Comparison of ENCODE assay signal across 23 cellular contexts in the genomic region with DNA sequence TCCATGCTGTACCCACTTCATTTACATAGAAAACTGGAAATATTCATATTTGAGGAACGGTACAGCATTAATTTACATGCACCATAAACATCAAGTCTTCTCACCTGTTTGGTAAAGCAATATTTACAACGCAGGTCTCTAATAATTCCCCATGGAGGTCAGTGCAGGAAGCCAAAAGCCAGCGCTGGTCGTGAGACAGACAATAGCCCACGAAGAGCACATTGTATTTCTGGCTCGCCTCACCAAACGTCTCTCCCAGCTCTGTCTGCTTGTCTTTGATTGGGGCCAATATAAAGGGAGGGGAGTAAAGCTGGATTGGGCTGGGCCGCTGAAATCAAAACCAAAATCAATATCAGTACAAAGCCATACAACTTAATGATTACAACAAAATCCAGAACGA.
A peak's percentile ranks its signal among the peaks of the same experiment; 100 is the strongest.
DNase-seq lines count a peak whose midpoint lies in the region; ATAC-seq and TF ChIP-seq lines count a peak whose summit lies in the region.
"Had no signal": no experiment of that assay in that cellular context is flagged by ENCODE, and none has a peak within 500 bp of the region (broad histone marks: within the 10 kb centered on the region; RNA-seq: fewer than 3 reads in every experiment).

No MANE protein-coding gene starts in this region.

- TF ChIP-seq POLR2A in suprapubic skin (IDR thresholded peaks at IDR 0.05): no peak

- H3K36me3 ChIP-seq in suprapubic skin: peaks cover 81% of the 10 kb centered on the region

- no peak overlapping the region for H3K4me3 Mint-ChIP-seq in stimulated activated effector memory CD8-positive, alpha-beta T cell treated with anti-CD3 and anti-CD28 coated beads, Interleukin-12 subunit alpha, Interleukin-12 subunit beta, amount 100 ng/mL, for 72 hours
- H3K4me3 Mint-ChIP-seq: CD4-positive, CD25-positive, alpha-beta regulatory T cell; IgD-negative memory B cell had no signal

- no peaks in the 10 kb centered on the region for H3K4me1 Mint-ChIP-seq in stimulated activated effector memory CD8-positive, alpha-beta T cell treated with anti-CD3 and anti-CD28 coated beads, Interleukin-12 subunit alpha, Interleukin-12 subunit beta, amount 100 ng/mL, for 72 hours
- H3K4me1 Mint-ChIP-seq: IgD-negative memory B cell had no signal

- H3K4me1 ChIP-seq in suprapubic skin: no peaks in the 10 kb centered on the region

- no peak for TF ChIP-seq CTCF in suprapubic skin (IDR thresholded peaks at IDR 0.05)

- 83% methylated on average over 9 of the region's 9 CpGs for WGBS in suprapubic skin

- no peaks in the 10 kb centered on the region for H3K27me3 ChIP-seq in suprapubic skin
- H3K27me3 ChIP-seq: BLaER1 had no signal

- H3K27ac ChIP-seq in suprapubic skin: no peak overlapping the region
- H3K27ac ChIP-seq: BLaER1, GM23248, HL-60, KMS-11, RWPE1 had no signal

- no peak for TF ChIP-seq EP300 in suprapubic skin (IDR thresholded peaks at IDR 0.05)

- no peak overlapping the region for H3K4me3 ChIP-seq in suprapubic skin
- H3K4me3 ChIP-seq: BLaER1, GM23248 had no signal

- H3K9me3 ChIP-seq in suprapubic skin: no peaks in the 10 kb centered on the region
- H3K9me3 ChIP-seq: BLaER1 had no signal

- no peaks in the 10 kb centered on the region for H3K9me3 Mint-ChIP-seq in stimulated activated effector memory CD8-positive, alpha-beta T cell treated with anti-CD3 and anti-CD28 coated beads, Interleukin-12 subunit alpha, Interleukin-12 subunit beta, amount 100 ng/mL, for 72 hours
- H3K9me3 Mint-ChIP-seq: CD4-positive, CD25-positive, alpha-beta regulatory T cell; IgD-negative memory B cell had no signal

- peak overlapping the region; percentile 39 for H3K27ac Mint-ChIP-seq in stimulated activated effector memory CD8-positive, alpha-beta T cell treated with anti-CD3 and anti-CD28 coated beads, Interleukin-12 subunit alpha, Interleukin-12 subunit beta, amount 100 ng/mL, for 72 hours

- peaks cover 81% of the 10 kb centered on the region for H3K36me3 Mint-ChIP-seq in stimulated activated effector memory CD8-positive, alpha-beta T cell treated with anti-CD3 and anti-CD28 coated beads, Interleukin-12 subunit alpha, Interleukin-12 subunit beta, amount 100 ng/mL, for 72 hours
- H3K36me3 Mint-ChIP-seq: IgD-negative memory B cell had no signal

- ATAC-seq in stimulated activated effector memory CD8-positive, alpha-beta T cell treated with anti-CD3 and anti-CD28 coated beads, Interleukin-12 subunit alpha, Interleukin-12 subunit beta, amount 100 ng/mL, for 72 hours: no peak

- DNase-seq in NCI-H748 (lab: John Stamatoyannopoulos, UW; ENCODE audit: unreplicated experiment): peak; percentile 42
- no peak for DNase-seq in NCI-H748 treated with DMSO at 0.1 percent for 48 hours (lab: John Stamatoyannopoulos, UW)
- peak; percentile 17 for DNase-seq in NCI-H146 treated with DMSO at 0.1 percent for 48 hours (lab: John Stamatoyannopoulos, UW; ENCODE audit: unreplicated experiment)
- DNase-seq in dermis microvascular lymphatic vessel endothelial cell (ENCODE audit: low read depth in 2 of 2): peak; percentile 17 to 62
- DNase-seq in stimulated activated effector memory CD8-positive, alpha-beta T cell treated with anti-CD3 and anti-CD28 coated beads, Interleukin-12 subunit alpha, Interleukin-12 subunit beta, amount 100 ng/mL, for 72 hours (ENCODE audit: low spot score in 2 of 2): no peak
- DNase-seq in COLO668 (lab: John Stamatoyannopoulos, UW; ENCODE audit: unreplicated experiment): no peak
- DNase-seq in suprapubic skin (ENCODE audit: low spot score in 2 of 2): no peak
- DNase-seq: CD4-positive, CD25-positive, alpha-beta regulatory T cell; DMS53; GM23248; H7; NCI-H1105; NCI-H1436 treated with DMSO at 0.1 percent for 48 hours; NCI-H2029 treated with DMSO at 0.1 percent for 48 hours; NCI-H2171 treated with DMSO at 0.1 percent for 48 hours; NCI-H345; NCI-H510A treated with DMSO at 0.1 percent for 48 hours; SHP77 had no signal

Comparison
In these comparisons a context has a peak if more than half of its experiments do, and no peak if none do; other contexts are left out.
1. DNase-seq: peak in NCI-H748 (single experiment), NCI-H146 treated with DMSO at 0.1 percent for 48 hours (single experiment) and dermis microvascular lymphatic vessel endothelial cell (2 of 2); none in NCI-H748 treated with DMSO at 0.1 percent for 48 hours (single experiment), stimulated activated effector memory CD8-positive, alpha-beta T cell treated with anti-CD3 and anti-CD28 coated beads, Interleukin-12 subunit alpha, Interleukin-12 subunit beta, amount 100 ng/mL, for 72 hours (0 of 2), COLO668 (single experiment) and suprapubic skin (0 of 2).